11 cellular contexts compared by ENCODE assay signal in the genomic region with DNA sequence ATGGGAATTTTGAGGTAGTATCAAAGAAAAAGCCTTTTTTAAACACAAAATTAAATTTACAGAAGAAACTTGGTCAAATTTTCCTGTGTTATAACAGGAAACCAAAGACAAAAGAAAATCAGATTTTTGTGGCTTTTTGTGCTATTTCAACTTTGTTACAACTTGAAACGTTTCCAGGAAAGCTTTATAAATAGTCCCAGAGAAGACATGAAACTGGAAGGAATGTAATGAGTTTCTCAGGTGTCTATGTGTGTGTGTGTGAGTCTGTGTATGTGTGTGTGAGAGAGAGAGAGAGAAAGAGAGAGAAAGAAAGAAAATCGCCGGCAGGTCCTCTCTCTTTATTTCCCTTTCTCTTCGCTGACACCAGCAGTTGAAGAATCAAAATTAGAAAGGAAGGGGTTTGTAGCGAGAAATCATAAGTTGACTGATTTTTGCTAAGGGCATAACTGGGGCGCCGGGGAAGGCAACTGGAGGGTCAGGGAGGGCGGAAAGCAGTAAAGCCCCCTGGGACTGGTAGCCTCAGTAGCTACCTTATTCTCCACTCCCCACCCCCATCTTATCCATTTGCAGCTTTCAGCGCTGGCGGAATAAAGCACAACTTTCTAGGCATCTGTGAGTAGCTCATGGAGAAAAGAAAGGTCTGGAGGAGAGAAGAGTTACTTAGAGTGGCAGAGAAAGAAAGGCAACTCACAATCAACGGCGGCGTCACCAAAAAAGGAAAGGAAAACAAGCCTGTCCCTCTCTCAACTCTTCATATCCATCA. TPM values are rescaled to one million over a fixed set of nuclear protein-coding genes. Genes with fewer than 3 reads are reported as not detected.
A peak's percentile ranks its signal among the peaks of the same experiment; 100 is the strongest.
DNase-seq lines count a peak whose midpoint lies in the region; ATAC-seq and TF ChIP-seq lines count a peak whose summit lies in the region.
"Had no signal": no experiment of that assay in that cellular context is flagged by ENCODE, and none has a peak within 500 bp of the region (broad histone marks: within the 10 kb centered on the region; RNA-seq: fewer than 3 reads in every experiment).

No MANE protein-coding gene starts in this region.

- H3K4me3 ChIP-seq in mesodermal cell (ENCODE audit: extremely low read depth, insufficient read depth, low read length, poor library complexity, severe bottlenecking): peak overlapping the region; percentile 45
- H3K4me3 ChIP-seq in CD8-positive, alpha-beta memory T cell (ENCODE audit: low read length): no peak overlapping the region

- TF ChIP-seq CTCF in type B pancreatic cell (conservative IDR thresholded peaks at IDR 0.05): no peak

- H3K36me3 Mint-ChIP-seq in activated naive CD4-positive, alpha-beta T cell treated with anti-CD3 and anti-CD28 coated beads, Interleukin-2, amount 50 U/mL, for 24 hours: no peaks in the 10 kb centered on the region
- no peaks in the 10 kb centered on the region for H3K36me3 Mint-ChIP-seq in activated naive CD4-positive, alpha-beta T cell treated with anti-CD3 and anti-CD28 coated beads for 36 hours (ENCODE audit: low read depth)
- no peaks in the 10 kb centered on the region for H3K36me3 Mint-ChIP-seq in dendritic cell treated with granulocyte-macrophage colony-stimulating factor and Interleukin-4, amounts not matched to agents 40 ng/mL and 50 ng/mL, for 4 days (ENCODE audit: low read depth)
- no peaks in the 10 kb centered on the region for H3K36me3 Mint-ChIP-seq in type B pancreatic cell
- H3K36me3 Mint-ChIP-seq in CD8-positive, alpha-beta memory T cell: peaks cover 0 to 3% (median 0%) of the 10 kb centered on the region in 3 donors
- H3K36me3 Mint-ChIP-seq: CD4-positive, CD25-positive, alpha-beta regulatory T cell had no signal

- peak overlapping the region; percentile 70 for H3K4me3 Mint-ChIP-seq in activated naive CD4-positive, alpha-beta T cell treated with anti-CD3 and anti-CD28 coated beads, Interleukin-2, amount 50 U/mL, for 24 hours
- no peak overlapping the region for H3K4me3 Mint-ChIP-seq in activated naive CD4-positive, alpha-beta T cell treated with anti-CD3 and anti-CD28 coated beads for 36 hours
- peak overlapping the region; percentile 46 for H3K4me3 Mint-ChIP-seq in dendritic cell treated with granulocyte-macrophage colony-stimulating factor and Interleukin-4, amounts not matched to agents 40 ng/mL and 50 ng/mL, for 4 days
- H3K4me3 Mint-ChIP-seq in type B pancreatic cell: peak overlapping the region; percentile 91
- H3K4me3 Mint-ChIP-seq in CD8-positive, alpha-beta memory T cell: no peak overlapping the region
- H3K4me3 Mint-ChIP-seq: CD4-positive, CD25-positive, alpha-beta regulatory T cell; IgD-negative memory B cell had no signal

- H3K9me3 Mint-ChIP-seq in activated naive CD4-positive, alpha-beta T cell treated with anti-CD3 and anti-CD28 coated beads, Interleukin-2, amount 50 U/mL, for 24 hours: no peaks in the 10 kb centered on the region
- H3K9me3 Mint-ChIP-seq in activated naive CD4-positive, alpha-beta T cell treated with anti-CD3 and anti-CD28 coated beads for 36 hours: no peaks in the 10 kb centered on the region
- no peaks in the 10 kb centered on the region for H3K9me3 Mint-ChIP-seq in dendritic cell treated with granulocyte-macrophage colony-stimulating factor and Interleukin-4, amounts not matched to agents 40 ng/mL and 50 ng/mL, for 4 days
- H3K9me3 Mint-ChIP-seq in type B pancreatic cell: no peaks in the 10 kb centered on the region
- H3K9me3 Mint-ChIP-seq in CD8-positive, alpha-beta memory T cell: peaks cover 0 to 23% (median 10%) of the 10 kb centered on the region in 5 donors

- CTCF ChIA-PET in activated naive CD4-positive, alpha-beta T cell treated with anti-CD3 and anti-CD28 coated beads for 36 hours (lab: Charles Lee): no interaction called here
- CTCF ChIA-PET in CD8-positive, alpha-beta memory T cell (lab: Charles Lee): no interaction called here

- no peak for ATAC-seq in HG03439 (IDR thresholded peaks at IDR 0.05; ENCODE audit: unreplicated experiment)

- H3K4me1 ChIP-seq in mesodermal cell (ENCODE audit: control insufficient read depth, insufficient read depth, low read length, poor library complexity, severe bottlenecking): peaks cover 3% of the 10 kb centered on the region
- no peaks in the 10 kb centered on the region for H3K4me1 ChIP-seq in CD8-positive, alpha-beta memory T cell (ENCODE audit: insufficient read depth, low read length)

- H3K36me3 ChIP-seq in mesodermal cell (ENCODE audit: control insufficient read depth, insufficient read depth, low read length): no peaks in the 10 kb centered on the region
- no peaks in the 10 kb centered on the region for H3K36me3 ChIP-seq in CD8-positive, alpha-beta memory T cell (ENCODE audit: insufficient read depth, low read length)

- H3K27ac Mint-ChIP-seq in activated naive CD4-positive, alpha-beta T cell treated with anti-CD3 and anti-CD28 coated beads, Interleukin-2, amount 50 U/mL, for 24 hours: no peak overlapping the region
- no peak overlapping the region for H3K27ac Mint-ChIP-seq in activated naive CD4-positive, alpha-beta T cell treated with anti-CD3 and anti-CD28 coated beads for 36 hours
- no peak overlapping the region for H3K27ac Mint-ChIP-seq in dendritic cell treated with granulocyte-macrophage colony-stimulating factor and Interleukin-4, amounts not matched to agents 40 ng/mL and 50 ng/mL, for 4 days
- H3K27ac Mint-ChIP-seq in type B pancreatic cell: peak overlapping the region; percentile 78
- no peak overlapping the region for H3K27ac Mint-ChIP-seq in CD8-positive, alpha-beta memory T cell
- H3K27ac Mint-ChIP-seq: CD4-positive, CD25-positive, alpha-beta regulatory T cell had no signal

- H3K27ac ChIP-seq in mesodermal cell (ENCODE audit: low read depth, low read length, severe bottlenecking): no peak overlapping the region
- no peak overlapping the region for H3K27ac ChIP-seq in CD8-positive, alpha-beta memory T cell (ENCODE audit: low read depth, low read length)

- intact Hi-C loops in activated naive CD4-positive, alpha-beta T cell treated with anti-CD3 and anti-CD28 coated beads for 36 hours (cut with micrococcal nuclease): no loop called here
- intact Hi-C loops in dendritic cell treated with granulocyte-macrophage colony-stimulating factor and Interleukin-4, amounts not matched to agents 40 ng/mL and 50 ng/mL, for 4 days (cut with micrococcal nuclease): no loop called here

- peaks cover 4% of the 10 kb centered on the region for H3K4me1 Mint-ChIP-seq in activated naive CD4-positive, alpha-beta T cell treated with anti-CD3 and anti-CD28 coated beads, Interleukin-2, amount 50 U/mL, for 24 hours
- H3K4me1 Mint-ChIP-seq in activated naive CD4-positive, alpha-beta T cell treated with anti-CD3 and anti-CD28 coated beads for 36 hours (ENCODE audit: low read depth): peaks cover 8% of the 10 kb centered on the region
- peaks cover 10% of the 10 kb centered on the region for H3K4me1 Mint-ChIP-seq in dendritic cell treated with granulocyte-macrophage colony-stimulating factor and Interleukin-4, amounts not matched to agents 40 ng/mL and 50 ng/mL, for 4 days (ENCODE audit: low read depth)
- peaks cover 7% of the 10 kb centered on the region for H3K4me1 Mint-ChIP-seq in type B pancreatic cell (ENCODE audit: unreplicated experiment)
- H3K4me1 Mint-ChIP-seq in CD8-positive, alpha-beta memory T cell: peaks cover 0 to 9% (median 3%) of the 10 kb centered on the region in 3 donors
- H3K4me1 Mint-ChIP-seq: CD4-positive, CD25-positive, alpha-beta regulatory T cell had no signal

- POLR2A ChIA-PET in CD8-positive, alpha-beta memory T cell (lab: Charles Lee): no interaction called here

- WGBS in mesodermal cell (ENCODE audit: insufficient coverage in 2 of 2), 2 experiments: 17% methylated on average over 1 of the region's 13 CpGs; no CpG with 5 or more reads in 1 of the 2 experiments

- H3K27me3 Mint-ChIP-seq in activated naive CD4-positive, alpha-beta T cell treated with anti-CD3 and anti-CD28 coated beads, Interleukin-2, amount 50 U/mL, for 24 hours: peaks cover 13% of the 10 kb centered on the region
- peaks cover 23% of the 10 kb centered on the region for H3K27me3 Mint-ChIP-seq in activated naive CD4-positive, alpha-beta T cell treated with anti-CD3 and anti-CD28 coated beads for 36 hours (ENCODE audit: low read depth)
- peaks cover 37% of the 10 kb centered on the region for H3K27me3 Mint-ChIP-seq in dendritic cell treated with granulocyte-macrophage colony-stimulating factor and Interleukin-4, amounts not matched to agents 40 ng/mL and 50 ng/mL, for 4 days
- peaks cover 58% of the 10 kb centered on the region for H3K27me3 Mint-ChIP-seq in type B pancreatic cell
- peaks cover 10 to 13% of the 10 kb centered on the region in 2 donors for H3K27me3 Mint-ChIP-seq in CD8-positive, alpha-beta memory T cell

- H3K27me3 ChIP-seq in CD8-positive, alpha-beta memory T cell (ENCODE audit: insufficient read depth, low read length, poor library complexity, severe bottlenecking): no peaks in the 10 kb centered on the region

- H3K9me3 ChIP-seq in mesodermal cell (ENCODE audit: control insufficient read depth, low read length): no peaks in the 10 kb centered on the region
- H3K9me3 ChIP-seq in CD8-positive, alpha-beta memory T cell (ENCODE audit: low read length): no peaks in the 10 kb centered on the region

- DNase-seq in activated naive CD4-positive, alpha-beta T cell treated with anti-CD3 and anti-CD28 coated beads for 36 hours: no peak
- no peak for DNase-seq in type B pancreatic cell (ENCODE audit: extremely low spot score, unreplicated experiment)
- DNase-seq in CD8-positive, alpha-beta memory T cell: no peak
- DNase-seq in DMS 273 treated with DMSO at 0.1 percent for 48 hours (lab: John Stamatoyannopoulos, UW): no peak
- DNase-seq: CD4-positive, CD25-positive, alpha-beta regulatory T cell had no signal

RNA-seq across cellular contexts. Expression of a gene that starts 1.4 kb away (rescaled TPM):
- not detected for total RNA-seq in activated naive CD4-positive, alpha-beta T cell treated with anti-CD3 and anti-CD28 coated beads for 36 hours
- 16.6 TPM for polyA plus RNA-seq in mesodermal cell (2013, experiment 1 of 2)
- polyA plus RNA-seq in mesodermal cell (2013, experiment 2 of 2): 17.7 TPM
- total RNA-seq in type B pancreatic cell (ENCODE audit: low replicate concordance): 5.8 and 23.6 TPM in 2 replicates
- not detected for total RNA-seq in CD8-positive, alpha-beta memory T cell
- polyA plus RNA-seq in CD8-positive, alpha-beta memory T cell: not detected
- total RNA-seq: CD4-positive, CD25-positive, alpha-beta regulatory T cell; T-helper 2 cell treated with Interferon-gamma antibody and Interleukin-4, amounts not matched to agents 100 ng/mL and 5 ng/mL, for 36 hours had no signal
- polyA plus RNA-seq: CD4-positive, CD25-positive, alpha-beta regulatory T cell; IgD-negative memory B cell had no signal

Comparison
In these comparisons a context has a peak if more than half of its experiments do, and no peak if none do; other contexts are left out.
1. H3K4me3 Mint-ChIP-seq: peak in activated naive CD4-positive, alpha-beta T cell treated with anti-CD3 and anti-CD28 coated beads, Interleukin-2, amount 50 U/mL, for 24 hours (single experiment), dendritic cell treated with granulocyte-macrophage colony-stimulating factor and Interleukin-4, amounts not matched to agents 40 ng/mL and 50 ng/mL, for 4 days (single experiment) and type B pancreatic cell (single experiment); none in activated naive CD4-positive, alpha-beta T cell treated with anti-CD3 and anti-CD28 coated beads for 36 hours (single experiment) and CD8-positive, alpha-beta memory T cell (0 of 7).